In the genomic region with DNA sequence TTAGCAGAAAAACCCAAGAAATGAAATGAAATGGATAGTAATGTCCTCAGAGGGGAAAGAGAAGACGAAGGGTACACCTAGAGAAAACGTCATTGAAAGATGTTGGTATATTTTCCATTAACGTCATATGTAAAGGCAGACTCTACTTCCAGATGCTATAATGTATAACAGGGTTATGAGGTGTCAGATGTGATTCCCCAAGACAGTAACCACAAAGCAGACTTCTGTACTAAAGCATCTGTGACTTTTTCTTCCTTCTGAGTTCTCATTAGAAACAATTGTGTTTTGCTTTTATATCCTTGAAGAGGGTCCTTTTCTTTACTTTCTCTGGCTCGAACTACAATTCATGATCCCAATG, we compare ENCODE assay signal across 3 cellular contexts.
TF ChIP-seq lines count a peak whose summit lies in the region.

No MANE protein-coding gene starts in this region.

TF ChIP-seq in SK-N-SH, 30 proteins besides CTCF, POLR2A, EP300 and RAD21 (continued from another document):
- TF ChIP-seq, protein P1, sequence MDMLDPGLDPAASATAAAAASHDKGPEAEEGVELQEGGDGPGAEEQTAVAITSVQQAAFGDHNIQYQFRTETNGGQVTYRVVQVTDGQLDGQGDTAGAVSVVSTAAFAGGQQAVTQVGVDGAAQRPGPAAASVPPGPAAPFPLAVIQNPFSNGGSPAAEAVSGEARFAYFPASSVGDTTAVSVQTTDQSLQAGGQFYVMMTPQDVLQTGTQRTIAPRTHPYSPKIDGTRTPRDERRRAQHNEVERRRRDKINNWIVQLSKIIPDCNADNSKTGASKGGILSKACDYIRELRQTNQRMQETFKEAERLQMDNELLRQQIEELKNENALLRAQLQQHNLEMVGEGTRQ (IDR thresholded peaks at IDR 0.05; ENCODE audit: borderline replicate concordance, low read depth, low read length), result no peak
- no peak for TF ChIP-seq ELF1 (IDR thresholded peaks at IDR 0.05)
TF ChIP-seq in SK-N-SH: peak in this region for 0.

TF ChIP-seq in SK-N-SH treated with all-trans-retinoic acid at 6 μM for 48 hours, 23 proteins besides CTCF, POLR2A, EP300 and RAD21 (continued from another document):
- TF ChIP-seq ARNTL (CRISPR knock-in tag; IDR thresholded peaks at IDR 0.05; ENCODE audit: borderline replicate concordance, low read depth), result no peak
- TF ChIP-seq ZFP3 (CRISPR knock-in tag; IDR thresholded peaks at IDR 0.05), result no peak
- TF ChIP-seq ZNF70 (CRISPR knock-in tag; IDR thresholded peaks at IDR 0.05), result no peak
- no peak for TF ChIP-seq BACH2 (CRISPR knock-in tag; IDR thresholded peaks at IDR 0.05; ENCODE audit: borderline replicate concordance)
- TF ChIP-seq, protein P2, sequence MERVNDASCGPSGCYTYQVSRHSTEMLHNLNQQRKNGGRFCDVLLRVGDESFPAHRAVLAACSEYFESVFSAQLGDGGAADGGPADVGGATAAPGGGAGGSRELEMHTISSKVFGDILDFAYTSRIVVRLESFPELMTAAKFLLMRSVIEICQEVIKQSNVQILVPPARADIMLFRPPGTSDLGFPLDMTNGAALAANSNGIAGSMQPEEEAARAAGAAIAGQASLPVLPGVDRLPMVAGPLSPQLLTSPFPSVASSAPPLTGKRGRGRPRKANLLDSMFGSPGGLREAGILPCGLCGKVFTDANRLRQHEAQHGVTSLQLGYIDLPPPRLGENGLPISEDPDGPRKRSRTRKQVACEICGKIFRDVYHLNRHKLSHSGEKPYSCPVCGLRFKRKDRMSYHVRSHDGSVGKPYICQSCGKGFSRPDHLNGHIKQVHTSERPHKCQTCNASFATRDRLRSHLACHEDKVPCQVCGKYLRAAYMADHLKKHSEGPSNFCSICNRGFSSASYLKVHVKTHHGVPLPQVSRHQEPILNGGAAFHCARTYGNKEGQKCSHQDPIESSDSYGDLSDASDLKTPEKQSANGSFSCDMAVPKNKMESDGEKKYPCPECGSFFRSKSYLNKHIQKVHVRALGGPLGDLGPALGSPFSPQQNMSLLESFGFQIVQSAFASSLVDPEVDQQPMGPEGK (CRISPR knock-in tag; IDR thresholded peaks at IDR 0.05; ENCODE audit: borderline replicate concordance), result no peak
- TF ChIP-seq CSDC2 (CRISPR knock-in tag; IDR thresholded peaks at IDR 0.05), result no peak
- TF ChIP-seq TCF4 (CRISPR knock-in tag; IDR thresholded peaks at IDR 0.05; ENCODE audit: borderline replicate concordance), result no peak
- TF ChIP-seq OSR1 (CRISPR knock-in tag; IDR thresholded peaks at IDR 0.05), result no peak

TF ChIP-seq in GM23338, 12 proteins besides CTCF, POLR2A, EP300 and RAD21 (continued from another document):
- TF ChIP-seq CREB1 (CRISPR knock-in tag; IDR thresholded peaks at IDR 0.05; ENCODE audit: low read depth) (no peak), STAT1 (IDR thresholded peaks at IDR 0.05; ENCODE audit: unreplicated experiment) (no peak), JUNB (IDR thresholded peaks at IDR 0.05; ENCODE audit: unreplicated experiment) (no peak), NANOG (IDR thresholded peaks at IDR 0.05; ENCODE audit: borderline replicate concordance) (no peak), ZNF114 (CRISPR knock-in tag; IDR thresholded peaks at IDR 0.05) (no peak), EZH2phosphoT487 (IDR thresholded peaks at IDR 0.05; ENCODE audit: unreplicated experiment) (no peak)
- TF ChIP-seq, protein P3, sequence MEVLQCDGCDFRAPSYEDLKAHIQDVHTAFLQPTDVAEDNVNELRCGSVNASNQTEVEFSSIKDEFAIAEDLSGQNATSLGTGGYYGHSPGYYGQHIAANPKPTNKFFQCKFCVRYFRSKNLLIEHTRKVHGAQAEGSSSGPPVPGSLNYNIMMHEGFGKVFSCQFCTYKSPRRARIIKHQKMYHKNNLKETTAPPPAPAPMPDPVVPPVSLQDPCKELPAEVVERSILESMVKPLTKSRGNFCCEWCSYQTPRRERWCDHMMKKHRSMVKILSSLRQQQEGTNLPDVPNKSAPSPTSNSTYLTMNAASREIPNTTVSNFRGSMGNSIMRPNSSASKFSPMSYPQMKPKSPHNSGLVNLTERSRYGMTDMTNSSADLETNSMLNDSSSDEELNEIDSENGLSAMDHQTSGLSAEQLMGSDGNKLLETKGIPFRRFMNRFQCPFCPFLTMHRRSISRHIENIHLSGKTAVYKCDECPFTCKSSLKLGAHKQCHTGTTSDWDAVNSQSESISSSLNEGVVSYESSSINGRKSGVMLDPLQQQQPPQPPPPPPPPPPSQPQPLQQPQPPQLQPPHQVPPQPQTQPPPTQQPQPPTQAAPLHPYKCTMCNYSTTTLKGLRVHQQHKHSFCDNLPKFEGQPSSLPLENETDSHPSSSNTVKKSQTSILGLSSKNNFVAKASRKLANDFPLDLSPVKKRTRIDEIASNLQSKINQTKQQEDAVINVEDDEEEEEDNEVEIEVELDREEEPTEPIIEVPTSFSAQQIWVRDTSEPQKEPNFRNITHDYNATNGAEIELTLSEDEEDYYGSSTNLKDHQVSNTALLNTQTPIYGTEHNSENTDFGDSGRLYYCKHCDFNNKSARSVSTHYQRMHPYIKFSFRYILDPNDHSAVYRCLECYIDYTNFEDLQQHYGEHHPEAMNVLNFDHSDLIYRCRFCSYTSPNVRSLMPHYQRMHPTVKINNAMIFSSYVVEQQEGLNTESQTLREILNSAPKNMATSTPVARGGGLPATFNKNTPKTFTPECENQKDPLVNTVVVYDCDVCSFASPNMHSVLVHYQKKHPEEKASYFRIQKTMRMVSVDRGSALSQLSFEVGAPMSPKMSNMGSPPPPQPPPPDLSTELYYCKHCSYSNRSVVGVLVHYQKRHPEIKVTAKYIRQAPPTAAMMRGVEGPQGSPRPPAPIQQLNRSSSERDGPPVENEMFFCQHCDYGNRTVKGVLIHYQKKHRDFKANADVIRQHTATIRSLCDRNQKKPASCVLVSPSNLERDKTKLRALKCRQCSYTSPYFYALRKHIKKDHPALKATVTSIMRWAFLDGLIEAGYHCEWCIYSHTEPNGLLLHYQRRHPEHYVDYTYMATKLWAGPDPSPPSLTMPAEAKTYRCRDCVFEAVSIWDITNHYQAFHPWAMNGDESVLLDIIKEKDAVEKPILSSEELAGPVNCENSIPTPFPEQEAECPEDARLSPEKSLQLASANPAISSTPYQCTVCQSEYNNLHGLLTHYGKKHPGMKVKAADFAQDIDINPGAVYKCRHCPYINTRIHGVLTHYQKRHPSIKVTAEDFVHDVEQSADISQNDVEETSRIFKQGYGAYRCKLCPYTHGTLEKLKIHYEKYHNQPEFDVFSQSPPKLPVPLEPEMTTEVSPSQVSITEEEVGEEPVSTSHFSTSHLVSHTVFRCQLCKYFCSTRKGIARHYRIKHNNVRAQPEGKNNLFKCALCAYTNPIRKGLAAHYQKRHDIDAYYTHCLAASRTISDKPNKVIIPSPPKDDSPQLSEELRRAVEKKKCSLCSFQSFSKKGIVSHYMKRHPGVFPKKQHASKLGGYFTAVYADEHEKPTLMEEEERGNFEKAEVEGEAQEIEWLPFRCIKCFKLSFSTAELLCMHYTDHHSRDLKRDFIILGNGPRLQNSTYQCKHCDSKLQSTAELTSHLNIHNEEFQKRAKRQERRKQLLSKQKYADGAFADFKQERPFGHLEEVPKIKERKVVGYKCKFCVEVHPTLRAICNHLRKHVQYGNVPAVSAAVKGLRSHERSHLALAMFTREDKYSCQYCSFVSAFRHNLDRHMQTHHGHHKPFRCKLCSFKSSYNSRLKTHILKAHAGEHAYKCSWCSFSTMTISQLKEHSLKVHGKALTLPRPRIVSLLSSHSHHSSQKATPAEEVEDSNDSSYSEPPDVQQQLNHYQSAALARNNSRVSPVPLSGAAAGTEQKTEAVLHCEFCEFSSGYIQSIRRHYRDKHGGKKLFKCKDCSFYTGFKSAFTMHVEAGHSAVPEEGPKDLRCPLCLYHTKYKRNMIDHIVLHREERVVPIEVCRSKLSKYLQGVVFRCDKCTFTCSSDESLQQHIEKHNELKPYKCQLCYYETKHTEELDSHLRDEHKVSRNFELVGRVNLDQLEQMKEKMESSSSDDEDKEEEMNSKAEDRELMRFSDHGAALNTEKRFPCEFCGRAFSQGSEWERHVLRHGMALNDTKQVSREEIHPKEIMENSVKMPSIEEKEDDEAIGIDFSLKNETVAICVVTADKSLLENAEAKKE (CRISPR knock-in tag; IDR thresholded peaks at IDR 0.05), result no peak
- TF ChIP-seq, protein P4, sequence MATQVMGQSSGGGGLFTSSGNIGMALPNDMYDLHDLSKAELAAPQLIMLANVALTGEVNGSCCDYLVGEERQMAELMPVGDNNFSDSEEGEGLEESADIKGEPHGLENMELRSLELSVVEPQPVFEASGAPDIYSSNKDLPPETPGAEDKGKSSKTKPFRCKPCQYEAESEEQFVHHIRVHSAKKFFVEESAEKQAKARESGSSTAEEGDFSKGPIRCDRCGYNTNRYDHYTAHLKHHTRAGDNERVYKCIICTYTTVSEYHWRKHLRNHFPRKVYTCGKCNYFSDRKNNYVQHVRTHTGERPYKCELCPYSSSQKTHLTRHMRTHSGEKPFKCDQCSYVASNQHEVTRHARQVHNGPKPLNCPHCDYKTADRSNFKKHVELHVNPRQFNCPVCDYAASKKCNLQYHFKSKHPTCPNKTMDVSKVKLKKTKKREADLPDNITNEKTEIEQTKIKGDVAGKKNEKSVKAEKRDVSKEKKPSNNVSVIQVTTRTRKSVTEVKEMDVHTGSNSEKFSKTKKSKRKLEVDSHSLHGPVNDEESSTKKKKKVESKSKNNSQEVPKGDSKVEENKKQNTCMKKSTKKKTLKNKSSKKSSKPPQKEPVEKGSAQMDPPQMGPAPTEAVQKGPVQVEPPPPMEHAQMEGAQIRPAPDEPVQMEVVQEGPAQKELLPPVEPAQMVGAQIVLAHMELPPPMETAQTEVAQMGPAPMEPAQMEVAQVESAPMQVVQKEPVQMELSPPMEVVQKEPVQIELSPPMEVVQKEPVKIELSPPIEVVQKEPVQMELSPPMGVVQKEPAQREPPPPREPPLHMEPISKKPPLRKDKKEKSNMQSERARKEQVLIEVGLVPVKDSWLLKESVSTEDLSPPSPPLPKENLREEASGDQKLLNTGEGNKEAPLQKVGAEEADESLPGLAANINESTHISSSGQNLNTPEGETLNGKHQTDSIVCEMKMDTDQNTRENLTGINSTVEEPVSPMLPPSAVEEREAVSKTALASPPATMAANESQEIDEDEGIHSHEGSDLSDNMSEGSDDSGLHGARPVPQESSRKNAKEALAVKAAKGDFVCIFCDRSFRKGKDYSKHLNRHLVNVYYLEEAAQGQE (IDR thresholded peaks at IDR 0.05; ENCODE audit: unreplicated experiment), result no peak
